Comparison of ENCODE assay signal across 27 cellular contexts in the genomic region with DNA sequence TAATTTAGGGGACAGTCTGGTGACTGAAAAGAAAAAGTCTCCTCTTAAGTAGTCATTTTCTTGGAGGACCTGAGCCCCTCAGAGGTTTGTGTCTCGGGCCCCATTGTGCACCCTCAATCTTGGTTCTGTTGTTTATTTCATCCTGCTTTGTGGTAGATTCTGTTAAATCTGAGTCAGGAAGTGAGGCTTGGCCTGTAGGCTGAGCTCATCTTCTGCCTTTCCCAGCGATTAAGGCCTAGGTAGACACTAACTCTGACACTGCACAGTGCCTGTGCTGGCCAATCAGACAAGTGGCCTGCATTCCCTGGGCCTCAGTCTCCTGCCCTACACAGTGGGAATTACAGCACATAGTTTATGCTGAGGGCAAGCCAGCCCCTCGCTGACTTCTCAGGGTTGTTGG.
"Had no signal": no experiment of that assay in that cellular context is flagged by ENCODE, and none has a peak within 500 bp of the region (broad histone marks: within the 10 kb centered on the region; RNA-seq: fewer than 3 reads in every experiment).

No MANE protein-coding gene starts in this region.

- H3K27me3 ChIP-seq: gastrocnemius medialis, right atrium auricular region, uterus had no signal

- H3K4me1 ChIP-seq: uterus had no signal

- H3K27ac ChIP-seq: gastrocnemius medialis, right atrium auricular region, thoracic aorta, uterus had no signal

- ATAC-seq: activated CD4-positive, alpha-beta T cell treated with anti-CD3 and anti-CD28 coated beads for 36 hours; activated CD8-positive, alpha-beta memory T cell treated with anti-CD3 and anti-CD28 coated beads, Interleukin-2, amount 10 ng/mL, durations not matched to agents 7 days and 5 days; activated CD8-positive, alpha-beta T cell treated with anti-CD3 and anti-CD28 coated beads, Interleukin-2, amount 10 ng/mL, durations not matched to agents 7 days and 5 days; activated naive CD4-positive, alpha-beta T cell treated with anti-CD3 and anti-CD28 coated beads, Interleukin-2, amount 50 U/mL, for 72 hours; effector memory CD8-positive, alpha-beta T cell; gastrocnemius medialis; left cardiac atrium; left ventricle myocardium superior had no signal

- H3K27me3 Mint-ChIP-seq: activated CD4-positive, alpha-beta T cell treated with anti-CD3 and anti-CD28 coated beads for 36 hours; activated CD8-positive, alpha-beta memory T cell treated with anti-CD3 and anti-CD28 coated beads, Interleukin-2, amount 10 ng/mL, durations not matched to agents 7 days and 5 days; effector memory CD8-positive, alpha-beta T cell; naive B cell; type B pancreatic cell had no signal

- H3K4me3 ChIP-seq: gastrocnemius medialis, right atrium auricular region, thoracic aorta, uterus had no signal

- H3K9me3 ChIP-seq: gastrocnemius medialis, right atrium auricular region, thoracic aorta, uterus had no signal

- DNase-seq: activated CD4-positive, alpha-beta T cell treated with anti-CD3 and anti-CD28 coated beads for 36 hours; activated CD4-positive, CD25-positive, alpha-beta regulatory T cell; activated CD8-positive, alpha-beta memory T cell treated with anti-CD3 and anti-CD28 coated beads, Interleukin-2, amount 10 ng/mL, durations not matched to agents 7 days and 5 days; activated CD8-positive, alpha-beta T cell treated with anti-CD3 and anti-CD28 coated beads, Interleukin-2, amount 10 ng/mL, durations not matched to agents 7 days and 5 days; activated naive CD4-positive, alpha-beta T cell; activated T-cell treated with anti-CD3 and anti-CD28 coated beads, Interleukin-2, amount 50 U/mL, for 48 hours; cortex of kidney; effector memory CD8-positive, alpha-beta T cell; erythroblast; gastrocnemius medialis; glutamatergic neuron; left cardiac atrium; left ventricle myocardium superior; naive B cell; nephron progenitor cell; nucleus accumbens; stimulated activated CD4-positive, alpha-beta T cell treated with anti-CD3 and anti-CD28 coated beads, Interleukin-15, amount 100 ng/mL, for 24 hours; stimulated activated CD4-positive, alpha-beta T cell treated with anti-CD3 and anti-CD28 coated beads, Interleukin-2, amount 100 ng/mL, for 24 hours; stimulated activated naive CD4-positive, alpha-beta T cell treated with Interleukin-2 at 50 U/mL for 16 hours; T-helper 1 cell; uterus had no signal

- H3K4me3 Mint-ChIP-seq: activated CD4-positive, alpha-beta T cell treated with anti-CD3 and anti-CD28 coated beads for 36 hours; activated CD8-positive, alpha-beta memory T cell treated with anti-CD3 and anti-CD28 coated beads, Interleukin-2, amount 10 ng/mL, durations not matched to agents 7 days and 5 days; activated CD8-positive, alpha-beta T cell treated with anti-CD3 and anti-CD28 coated beads, Interleukin-2, amount 10 ng/mL, durations not matched to agents 7 days and 5 days; brain; effector memory CD8-positive, alpha-beta T cell; naive B cell; nephron progenitor cell; T-helper 2 cell treated with Interferon-gamma antibody and Interleukin-4, amounts not matched to agents 5 μg/mL and 100 μg/mL, for 36 hours; type B pancreatic cell had no signal

- H3K27ac Mint-ChIP-seq: activated CD4-positive, alpha-beta T cell treated with anti-CD3 and anti-CD28 coated beads for 36 hours; activated CD8-positive, alpha-beta memory T cell treated with anti-CD3 and anti-CD28 coated beads, Interleukin-2, amount 10 ng/mL, durations not matched to agents 7 days and 5 days; activated CD8-positive, alpha-beta T cell treated with anti-CD3 and anti-CD28 coated beads, Interleukin-2, amount 10 ng/mL, durations not matched to agents 7 days and 5 days; activated naive CD4-positive, alpha-beta T cell treated with anti-CD3 and anti-CD28 coated beads, Interleukin-2, amount 50 U/mL, for 72 hours; effector memory CD8-positive, alpha-beta T cell; nephron progenitor cell; T-helper 2 cell treated with Interferon-gamma antibody and Interleukin-4, amounts not matched to agents 5 μg/mL and 100 μg/mL, for 36 hours had no signal

- H3K36me3 ChIP-seq: thoracic aorta, uterus had no signal

- H3K4me1 Mint-ChIP-seq: activated CD4-positive, alpha-beta T cell treated with anti-CD3 and anti-CD28 coated beads for 36 hours had no signal

- H3K9me3 Mint-ChIP-seq: activated naive CD4-positive, alpha-beta T cell treated with anti-CD3 and anti-CD28 coated beads, Interleukin-2, amount 50 U/mL, for 72 hours; brain; effector memory CD8-positive, alpha-beta T cell; naive B cell; nephron progenitor cell; T-helper 2 cell treated with Interferon-gamma antibody and Interleukin-4, amounts not matched to agents 5 μg/mL and 100 μg/mL, for 36 hours had no signal

- H3K36me3 Mint-ChIP-seq: activated CD8-positive, alpha-beta memory T cell treated with anti-CD3 and anti-CD28 coated beads, Interleukin-2, amount 10 ng/mL, durations not matched to agents 7 days and 5 days; activated naive CD4-positive, alpha-beta T cell treated with anti-CD3 and anti-CD28 coated beads, Interleukin-2, amount 50 U/mL, for 72 hours; naive B cell had no signal
